In the genomic region with DNA sequence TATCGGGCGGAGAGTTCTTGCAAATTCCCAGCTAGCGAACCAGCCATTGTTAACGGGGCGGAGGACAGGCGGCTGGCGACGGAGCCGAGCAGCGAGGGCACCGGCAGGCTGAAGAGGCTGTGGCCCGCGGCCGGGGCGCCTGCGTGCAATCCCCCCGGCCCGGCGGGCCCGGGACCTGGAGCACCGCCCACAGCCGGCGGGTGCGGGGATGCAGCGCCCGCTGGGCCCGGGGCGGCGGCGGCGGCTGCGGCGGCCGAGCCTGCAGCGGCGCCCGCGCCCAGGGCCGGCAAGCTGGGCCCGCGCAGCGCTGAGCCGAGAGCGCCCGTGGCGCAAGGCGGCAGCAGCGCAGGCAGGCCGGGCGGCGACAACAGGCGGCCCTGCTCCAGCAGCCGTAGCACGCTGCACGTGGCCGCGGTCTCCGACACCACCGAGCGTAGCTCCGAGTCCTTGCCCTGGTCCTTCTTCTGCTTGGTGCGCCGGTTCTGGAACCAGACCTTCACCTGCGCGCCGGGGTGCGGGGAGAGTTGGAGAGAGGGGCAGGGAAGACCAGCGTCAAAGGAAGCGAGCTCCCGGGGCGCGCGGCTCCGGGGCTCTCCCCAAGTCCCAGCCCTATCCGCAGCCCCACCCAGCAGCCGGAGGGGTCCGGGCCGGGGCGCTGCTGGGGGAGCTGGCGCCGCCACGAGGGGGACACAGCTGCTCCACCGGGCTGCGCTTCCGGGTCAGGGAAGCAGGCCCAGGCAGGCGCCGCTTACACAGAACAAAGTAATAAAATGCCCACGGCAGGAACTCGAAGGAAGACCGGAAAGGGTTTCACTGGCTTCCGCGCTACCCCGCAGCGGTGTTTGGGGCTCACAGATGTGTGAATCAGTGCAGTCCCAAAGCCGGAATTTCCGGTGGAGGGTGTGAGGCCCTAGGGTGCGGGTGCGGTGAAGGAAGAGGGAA, we compare ENCODE assay signal across 11 cellular contexts. TPM values are rescaled to one million over a fixed set of nuclear protein-coding genes. Genes with fewer than 3 reads are reported as not detected.
DNase-seq lines count a peak whose midpoint lies in the region; ATAC-seq and TF ChIP-seq lines count a peak whose summit lies in the region.
"Had no signal": no experiment of that assay in that cellular context is flagged by ENCODE, and none has a peak within 500 bp of the region (broad histone marks: within the 10 kb centered on the region; RNA-seq: fewer than 3 reads in every experiment).

No MANE protein-coding gene starts in this region.

- H3K27ac ChIP-seq in heart left ventricle (no peak overlapping the region), testis (no peak overlapping the region)

- TF ChIP-seq CTCF in heart left ventricle (IDR thresholded peaks at IDR 0.05) (no peak), brain (conservative IDR thresholded peaks at IDR 0.05) (no peak), testis (IDR thresholded peaks at IDR 0.05) (no peak), Calu3 (IDR thresholded peaks at IDR 0.05; ENCODE audit: unreplicated experiment) (no peak)

- WGBS in heart left ventricle, 4 donors, result 3 to 9% (median 6%) methylated on average over 68 to 98 of the region's 98 CpGs
- 7 to 9% methylated on average over 48 to 60 of the region's 98 CpGs for WGBS in testis, 2 donors

- intact Hi-C loops in heart left ventricle (cut with DNase I), result no loop called here
- intact Hi-C loops in left ventricle myocardium superior (cut with micrococcal nuclease), result no loop called here
- intact Hi-C loops in testis (cut with DNase I; ENCODE audit: low total_unique reads), result no loop called here
- intact Hi-C loops in Calu3 (cut with micrococcal nuclease; ENCODE audit: unreplicated experiment), result no loop called here

- H3K36me3 Mint-ChIP-seq in brain, result peaks cover 23% of the 10 kb centered on the region
- H3K36me3 Mint-ChIP-seq in Calu3 (ENCODE audit: insufficient read depth, unreplicated experiment), result no peaks in the 10 kb centered on the region

- H3K9me3 Mint-ChIP-seq in brain (peaks cover 2 to 18% (median 10%) of the 10 kb centered on the region in 5 experiments), Calu3 (ENCODE audit: low read depth, unreplicated experiment) (no peaks in the 10 kb centered on the region)
- H3K9me3 Mint-ChIP-seq: activated CD4-positive, alpha-beta T cell treated with anti-CD3 and anti-CD28 coated beads, Interleukin-2, amount 10 ng/mL, durations not matched to agents 7 days and 5 days had no signal

- TF ChIP-seq POLR2A in heart left ventricle (IDR thresholded peaks at IDR 0.05), result no peak
- TF ChIP-seq POLR2A in testis (IDR thresholded peaks at IDR 0.05), result no peak

- peaks cover 0 to 54% (median 24%) of the 10 kb centered on the region in 12 donors for H3K4me1 ChIP-seq in heart left ventricle
- H3K4me1 ChIP-seq in testis, result peaks cover 8% of the 10 kb centered on the region

- H3K27me3 ChIP-seq in heart left ventricle, result peaks cover 68 to 100% (median 96%) of the 10 kb centered on the region in 9 donors
- no peaks in the 10 kb centered on the region for H3K27me3 ChIP-seq in testis

- H3K27ac Mint-ChIP-seq in brain (peak overlapping the region in 2 of 5 experiments; percentile 68 to 91), Calu3 (ENCODE audit: unreplicated experiment) (no peak overlapping the region)

- H3K36me3 ChIP-seq in heart left ventricle, result no peaks in the 10 kb centered on the region
- no peaks in the 10 kb centered on the region for H3K36me3 ChIP-seq in testis (ENCODE audit: low read depth, missing control alignments)

- DNase-seq in heart left ventricle (no peak), left ventricle myocardium superior (no peak), left lobe of liver (ENCODE audit: low spot score) (no peak), testis (no peak), Calu3 (no peak)
- no peak for DNase-seq in activated CD4-positive, alpha-beta T cell treated with anti-CD3 and anti-CD28 coated beads, Interleukin-2, amount 50 U/mL, for 1 hour
- DNase-seq: activated CD4-positive, alpha-beta T cell treated with anti-CD3 and anti-CD28 coated beads, Interleukin-2, amount 10 ng/mL, durations not matched to agents 7 days and 5 days; Karpas-422 had no signal

- CTCF ChIA-PET in Calu3 (lab: Charles Lee), result no interaction called here

- H3K4me1 Mint-ChIP-seq in brain, result peaks cover 65% of the 10 kb centered on the region
- peaks cover 13% of the 10 kb centered on the region for H3K4me1 Mint-ChIP-seq in Calu3 (ENCODE audit: low read depth, unreplicated experiment)

- BruUV-seq in Calu3 (replicated peaks; lab: Mats Ljungman, UMichigan), result no TSS peak

- H3K27me3 Mint-ChIP-seq in brain (peaks cover 69% of the 10 kb centered on the region), Calu3 (ENCODE audit: unreplicated experiment) (peaks cover 40% of the 10 kb centered on the region)

- ATAC-seq in heart left ventricle, result peak in 2 of 4 donors; percentile 18 to 39
- ATAC-seq in left ventricle myocardium superior, result no peak
- peak; percentile 58 for ATAC-seq in left lobe of liver
- no peak for ATAC-seq in HG03342 (IDR thresholded peaks at IDR 0.05; ENCODE audit: unreplicated experiment)

- peak overlapping the region; percentile 79 to 89 (median 81) for H3K4me3 Mint-ChIP-seq in brain
- no peak overlapping the region for H3K4me3 Mint-ChIP-seq in Calu3 (ENCODE audit: low read depth, unreplicated experiment)
- H3K4me3 Mint-ChIP-seq: activated CD4-positive, alpha-beta T cell treated with anti-CD3 and anti-CD28 coated beads, Interleukin-2, amount 10 ng/mL, durations not matched to agents 7 days and 5 days had no signal

- H3K4me3 ChIP-seq in heart left ventricle, result peak overlapping the region in 8 of 12 donors; percentile 12 to 28 (median 16)
- peak overlapping the region; percentile 21 to 34 for H3K4me3 ChIP-seq in testis

- no peaks in the 10 kb centered on the region for H3K9me3 ChIP-seq in heart left ventricle
- H3K9me3 ChIP-seq in testis, result no peaks in the 10 kb centered on the region

RNA-seq across cellular contexts. Expression of a gene that starts 3.7 kb away (rescaled TPM):
- total RNA-seq in heart left ventricle, result not detected
- not detected for polyA plus RNA-seq in heart left ventricle
- not detected for total RNA-seq in left ventricle myocardium superior
- 0.48 TPM for polyA plus RNA-seq in brain (ENCODE audit: insufficient read depth, low read depth, low replicate concordance)
- total RNA-seq in left lobe of liver, result not detected
- total RNA-seq in testis, result under 1 TPM; 0.56 to 0.71 TPM
- 0.47 TPM for polyA plus RNA-seq in testis (ENCODE audit: insufficient read depth, low read depth, low replicate concordance)
- total RNA-seq in Calu3 (2022), result not detected in 2 replicates
- total RNA-seq: activated CD4-positive, alpha-beta T cell treated with anti-CD3 and anti-CD28 coated beads, Interleukin-2, amount 10 ng/mL, durations not matched to agents 7 days and 5 days; OCI-LY7 had no signal
